Comparison of ENCODE assay signal across 20 cellular contexts in genomic region chr1:110582378-110582777, GRCh38. TPM values are rescaled to one million over a fixed set of nuclear protein-coding genes. Genes with fewer than 3 reads are reported as not detected.
A peak's percentile ranks its signal among the peaks of the same experiment; 100 is the strongest.
DNase-seq lines count a peak whose midpoint lies in the region; ATAC-seq and TF ChIP-seq lines count a peak whose summit lies in the region.
"Had no signal": no experiment of that assay in that cellular context is flagged by ENCODE, and none has a peak within 500 bp of the region (broad histone marks: within the 10 kb centered on the region; RNA-seq: fewer than 3 reads in every experiment).

No MANE protein-coding gene starts in this region.

- H3K4me1 Mint-ChIP-seq in endodermal cell = no peaks in the 10 kb centered on the region

- H3K4me3 ChIP-seq in endodermal cell (ENCODE audit: low read length) (no peak overlapping the region), neural cell (ENCODE audit: low read length) (peak overlapping the region; percentile 46), prostate gland (no peak overlapping the region), left lung (no peak overlapping the region)

- H3K9ac ChIP-seq in endodermal cell (ENCODE audit: extremely low read depth, low read length, poor library complexity, severe bottlenecking) (no peak overlapping the region), neural cell (ENCODE audit: low read length) (peak overlapping the region; percentile 56)
- H3K9ac ChIP-seq: KMS-11 had no signal

- no peaks in the 10 kb centered on the region for H3K9me2 ChIP-seq in neural cell (ENCODE audit: insufficient read depth, low read length)

- no peak overlapping the region for H3K4me2 ChIP-seq in neural cell (ENCODE audit: low read length)
- H3K4me2 ChIP-seq: KMS-11 had no signal

- no peaks in the 10 kb centered on the region for H3K79me2 ChIP-seq in neural cell (replicated peaks; ENCODE audit: insufficient read depth, low read length)

- TF ChIP-seq POLR2A in prostate gland (IDR thresholded peaks at IDR 0.05) = no peak

- no peaks in the 10 kb centered on the region for H4K20me1 ChIP-seq in neural cell (ENCODE audit: insufficient read depth)

- H3K9me3 ChIP-seq in endodermal cell (ENCODE audit: control insufficient read depth, low read length) (no peaks in the 10 kb centered on the region), neural cell (ENCODE audit: low read length) (no peaks in the 10 kb centered on the region), prostate gland (no peaks in the 10 kb centered on the region), left lung (no peaks in the 10 kb centered on the region)
- H3K9me3 ChIP-seq: BE2C had no signal

- no peak overlapping the region for H3K4me3 Mint-ChIP-seq in endodermal cell
- H3K4me3 Mint-ChIP-seq: CD4-positive, alpha-beta T cell had no signal

- H2AFZ ChIP-seq in neural cell (ENCODE audit: low read depth, low read length) = peak overlapping the region; percentile 0

- peaks cover 4% of the 10 kb centered on the region for H3K27me3 ChIP-seq in endodermal cell (ENCODE audit: control insufficient read depth, insufficient read depth, low read length, poor library complexity, severe bottlenecking)
- H3K27me3 ChIP-seq in neural cell (ENCODE audit: insufficient read depth, low read depth, low read length) = no peaks in the 10 kb centered on the region
- no peaks in the 10 kb centered on the region for H3K27me3 ChIP-seq in prostate gland (replicated peaks; ENCODE audit: insufficient read depth)
- H3K27me3 ChIP-seq in left lung = peaks cover 0 to under 1% of the 10 kb centered on the region in 2 donors

- peak; percentile 26 for TF ChIP-seq EP300 in neural cell (conservative IDR thresholded peaks at IDR 0.05; ENCODE audit: poor library complexity, severe bottlenecking)

- H3K27me3 Mint-ChIP-seq in endodermal cell (ENCODE audit: insufficient read depth) = peaks cover 24% of the 10 kb centered on the region

- DNase-seq in NCI-H526 treated with DMSO at 0.1 percent for 48 hours (lab: John Stamatoyannopoulos, UW) = peak; percentile 85
- no peak for DNase-seq in endodermal cell
- DNase-seq in prostate gland (ENCODE audit: low spot score) = no peak
- DNase-seq in activated CD4-positive, alpha-beta T cell treated with anti-CD3 and anti-CD28 coated beads for 48 hours = no peak
- DNase-seq in left lung = no peak
- DNase-seq: ACHN; BE2C; CD4-positive, alpha-beta T cell; H7; NCI-H1092 treated with DMSO at 0.1 percent for 48 hours; NCI-H1694; NCI-H2107; NCI-H226; PC-3 had no signal

- no peaks in the 10 kb centered on the region for H3K36me3 Mint-ChIP-seq in endodermal cell (ENCODE audit: low read depth)

- intact Hi-C loops in prostate gland (cut with DNase I) (no loop called here), left lung (cut with DNase I) (no loop called here)

- no peak for TF ChIP-seq RAD21 in neural cell (conservative IDR thresholded peaks at IDR 0.05)

- H3K9me3 Mint-ChIP-seq in endodermal cell = no peaks in the 10 kb centered on the region
- H3K9me3 Mint-ChIP-seq: CD4-positive, alpha-beta T cell had no signal

- H3K27ac ChIP-seq in endodermal cell (ENCODE audit: low read depth, low read length) (peak overlapping the region; percentile 76), neural cell (ENCODE audit: low read length) (peak overlapping the region; percentile 86), temporal lobe (ENCODE audit: low read depth, low read length) (peak overlapping the region; percentile 87), prostate gland (no peak overlapping the region), left lung (no peak overlapping the region)
- H3K27ac ChIP-seq: KMS-11 had no signal

- no peak for TF ChIP-seq CTCF in endodermal cell (conservative IDR thresholded peaks at IDR 0.05)
- TF ChIP-seq CTCF in neural cell (IDR thresholded peaks at IDR 0.05; ENCODE audit: poor library complexity, severe bottlenecking) = no peak
- no peak for TF ChIP-seq CTCF in prostate gland (IDR thresholded peaks at IDR 0.05)
- no peak for TF ChIP-seq CTCF in left lung (IDR thresholded peaks at IDR 0.05)

- no peaks in the 10 kb centered on the region for H3F3A ChIP-seq in neural cell (ENCODE audit: insufficient read depth, low read length, poor library complexity, severe bottlenecking)

- H3K4me1 ChIP-seq in endodermal cell (ENCODE audit: control insufficient read depth, insufficient read depth, low read length) (no peaks in the 10 kb centered on the region), prostate gland (replicated peaks) (no peaks in the 10 kb centered on the region), left lung (no peaks in the 10 kb centered on the region)
- H3K4me1 ChIP-seq: BE2C had no signal

- H3K36me3 ChIP-seq in endodermal cell (ENCODE audit: control insufficient read depth, insufficient read depth, low read length) (no peaks in the 10 kb centered on the region), neural cell (ENCODE audit: insufficient read depth, low read length) (no peaks in the 10 kb centered on the region), prostate gland (no peaks in the 10 kb centered on the region), left lung (no peaks in the 10 kb centered on the region)
- H3K36me3 ChIP-seq: BE2C had no signal

- ATAC-seq in GM21367 (IDR thresholded peaks at IDR 0.05; ENCODE audit: unreplicated experiment) (no peak), left lung (no peak)
- ATAC-seq: HepG2, PC-3 had no signal

- no peak overlapping the region for H3K27ac Mint-ChIP-seq in endodermal cell
- H3K27ac Mint-ChIP-seq: CD4-positive, alpha-beta T cell had no signal

- 84 to 87% methylated on average over 2 to 4 of the region's 4 CpGs for WGBS in endodermal cell (ENCODE audit: insufficient coverage in 1 of 2, insufficient read length in 1 of 2), 2 experiments
- WGBS in prostate gland = 48% methylated on average over 4 of the region's 4 CpGs

TF ChIP-seq in neural cell, 6 proteins besides CTCF, POLR2A, EP300 and RAD21:
- TF ChIP-seq SMC3 (conservative IDR thresholded peaks at IDR 0.05; ENCODE audit: poor library complexity) (peak; percentile 22), POLR2AphosphoS5 (IDR thresholded peaks at IDR 0.05) (peak; percentile 32), TAF1 (IDR thresholded peaks at IDR 0.05; ENCODE audit: low read depth) (no peak)

RNA-seq across cellular contexts. Expression of gene KCNA2, which starts 23.8 kb away (rescaled TPM):
- under 1 TPM; 0.11 to 0.57 TPM for total RNA-seq in endodermal cell
- 7.8 TPM for polyA plus RNA-seq in endodermal cell (2013, experiment 1 of 2)
- polyA plus RNA-seq in endodermal cell (2013, experiment 2 of 2) = 7.9 TPM
- 3.4 and 4.0 TPM in 2 replicates for polyA plus RNA-seq in neural cell
- polyA minus RNA-seq in neural cell = 7.3 and 8.7 TPM in 2 replicates
- 5.4 TPM for total RNA-seq in temporal lobe
- 1 to 10 TPM in 1 of 2 donors, under 1 TPM in 1; 0.64 to 6.2 TPM for total RNA-seq in prostate gland
- under 1 TPM; 0.42 to 0.50 TPM for total RNA-seq in left lung
- total RNA-seq: HepG2, MCF 10A, PC-3 had no signal
- polyA plus RNA-seq: HepG2 had no signal

Comparison
In these comparisons a context has a peak if more than half of its experiments do, and no peak if none do; other contexts are left out.
1. H3K27ac ChIP-seq: peak in endodermal cell (single experiment), neural cell (single experiment) and temporal lobe (single experiment); none in prostate gland (0 of 2) and left lung (0 of 2).